In the genomic region with DNA sequence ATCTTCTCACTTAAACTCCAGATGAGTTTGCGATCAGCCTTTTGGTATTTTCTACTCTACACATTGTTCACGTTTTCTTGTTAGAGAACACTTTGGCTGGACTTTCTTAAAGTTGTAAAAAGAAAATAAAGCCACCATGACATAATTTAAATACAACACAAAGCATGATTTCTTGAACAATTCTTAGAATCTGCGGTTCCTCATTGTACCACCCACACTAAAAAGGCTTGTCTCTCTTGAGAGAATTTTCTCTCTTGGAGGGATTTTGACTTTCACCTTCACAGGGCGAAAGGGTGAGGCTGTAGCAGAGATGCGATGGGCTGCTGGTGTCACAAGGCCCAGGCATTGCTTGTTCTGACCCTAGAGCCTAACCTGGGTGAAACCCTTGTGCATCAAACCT, we compare ENCODE assay signal across 24 cellular contexts.
"Had no signal": no experiment of that assay in that cellular context is flagged by ENCODE, and none has a peak within 500 bp of the region (broad histone marks: within the 10 kb centered on the region; RNA-seq: fewer than 3 reads in every experiment).

No MANE protein-coding gene starts in this region.

- H3K4me3 Mint-ChIP-seq: brain; natural killer cell treated with Interleukin-12 subunit alpha and Interleukin-12 subunit beta and Interleukin-15 and Interleukin-18, amount 100 ng/mL, for 72 hours had no signal

- H3K4me3 ChIP-seq: colonic mucosa, lung, spleen, suprapubic skin, transverse colon, uterus had no signal

- ATAC-seq: left lobe of liver; natural killer cell treated with Interleukin-12 subunit alpha and Interleukin-12 subunit beta and Interleukin-15 and Interleukin-18, amount 100 ng/mL, for 72 hours had no signal

- H3K27me3 ChIP-seq: colonic mucosa, spleen, suprapubic skin, transverse colon, uterus had no signal

- H3K27me3 Mint-ChIP-seq: brain; natural killer cell treated with Interleukin-12 subunit alpha and Interleukin-12 subunit beta and Interleukin-15 and Interleukin-18, amount 100 ng/mL, for 72 hours had no signal

- H3K27ac ChIP-seq: colonic mucosa, spleen, suprapubic skin, transverse colon, uterus, VCaP had no signal

- H3K4me1 ChIP-seq: colonic mucosa had no signal

- H3K36me3 ChIP-seq: colonic mucosa, spleen, suprapubic skin, transverse colon, uterus had no signal

- H3K27ac Mint-ChIP-seq: brain had no signal

- DNase-seq: activated CD4-positive, alpha-beta T cell treated with anti-CD3 and anti-CD28 coated beads for 1 hour; activated CD8-positive, alpha-beta memory T cell treated with anti-CD3 and anti-CD28 coated beads for 24 hours; activated CD8-positive, alpha-beta memory T cell treated with anti-CD3 and anti-CD28 coated beads, Interleukin-2, amount 50 U/mL, for 48 hours; activated naive CD4-positive, alpha-beta T cell; anterior cingulate cortex; central memory CD4-positive, alpha-beta T cell; colonic mucosa; erythroblast; foreskin melanocyte; glutamatergic neuron; hypothalamus; kidney; nucleus accumbens; spleen; stimulated activated naive CD4-positive, alpha-beta T cell treated with Interleukin-2 at 50 U/mL for 16 hours; T-helper 2 cell; transverse colon; uterus had no signal

- H3K36me3 Mint-ChIP-seq: brain had no signal

- H3K9me3 ChIP-seq: colonic mucosa, spleen, suprapubic skin, transverse colon, uterus had no signal
